ENCODE assay signal across 8 cellular contexts in the genomic region with DNA sequence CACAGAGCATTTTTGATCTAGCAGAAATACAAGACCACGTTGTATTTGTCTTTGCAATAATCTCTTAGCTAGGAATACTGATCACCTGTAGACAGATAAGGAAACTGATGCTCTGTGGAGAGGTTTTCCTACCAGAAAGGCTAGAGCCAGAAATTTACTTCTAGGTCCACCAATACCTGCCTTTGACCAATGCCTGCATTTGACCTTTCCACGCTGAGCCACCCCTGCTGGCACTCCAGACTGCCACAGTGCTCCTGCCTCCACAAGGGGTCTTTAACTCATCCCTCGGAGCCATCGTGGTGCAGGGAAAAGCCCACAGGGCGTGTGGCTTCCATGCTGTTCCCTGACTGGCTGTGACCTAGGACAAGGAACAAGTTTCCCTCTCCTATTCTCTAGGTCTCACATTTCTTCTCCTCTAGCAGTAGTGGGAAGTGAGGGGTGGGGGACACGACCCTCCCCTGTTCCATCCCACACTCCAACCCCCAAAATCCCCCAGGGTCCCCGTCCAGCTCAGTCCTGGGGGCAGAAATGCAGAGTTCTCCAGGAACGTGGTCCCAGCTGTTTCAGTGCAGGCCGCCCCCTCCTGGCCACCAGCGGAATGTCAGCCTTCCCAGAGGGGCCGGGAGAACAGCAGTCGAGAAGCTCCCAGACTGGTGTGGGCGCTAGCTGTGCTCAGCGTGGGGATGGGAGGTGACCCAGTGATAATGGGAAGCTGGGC. TPM values are rescaled to one million over a fixed set of nuclear protein-coding genes. Genes with fewer than 3 reads are reported as not detected.
DNase-seq lines count a peak whose midpoint lies in the region; ATAC-seq, FAIRE-seq and TF ChIP-seq lines count a peak whose summit lies in the region.

No MANE protein-coding gene starts in this region.

- FAIRE-seq in RCC 7860 (lab: Jason Lieb, UNC): no peak

- H3K4me3 Mint-ChIP-seq in Caco-2 (ENCODE audit: unreplicated experiment): no peak overlapping the region
- no peak overlapping the region for H3K4me3 Mint-ChIP-seq in activated T-helper 2 cell treated with anti-CD3 and anti-CD28 coated beads, Interferon-gamma antibody, Interleukin-2, Interleukin-4, amounts not matched to agents 10 μg/mL and 5 μg/mL and 100 μg/mL, durations not matched to agents 14 hours and 24 hours and 36 hours (ENCODE audit: low read depth)

- ATAC-seq in HG02642 (IDR thresholded peaks at IDR 0.05; ENCODE audit: poor library complexity, unreplicated experiment): peak; percentile 64
- ATAC-seq in HG03159 (IDR thresholded peaks at IDR 0.05; ENCODE audit: unreplicated experiment): no peak

- no peaks in the 10 kb centered on the region for H3K27me3 Mint-ChIP-seq in Caco-2 (ENCODE audit: insufficient read depth, unreplicated experiment)
- H3K27me3 Mint-ChIP-seq in activated T-helper 2 cell treated with anti-CD3 and anti-CD28 coated beads, Interferon-gamma antibody, Interleukin-2, Interleukin-4, amounts not matched to agents 10 μg/mL and 5 μg/mL and 100 μg/mL, durations not matched to agents 14 hours and 24 hours and 36 hours (ENCODE audit: low read depth): peaks cover 45% of the 10 kb centered on the region

- intact Hi-C loops in Caco-2 (cut with micrococcal nuclease; ENCODE audit: unreplicated experiment): loop anchor here (1.0 kb wide), 1 partner anchor 160 kb away; no protein-coding TSS in a partner anchor
- intact Hi-C loops in activated T-helper 2 cell treated with anti-CD3 and anti-CD28 coated beads, Interferon-gamma antibody, Interleukin-2, Interleukin-4, amounts not matched to agents 10 μg/mL and 5 μg/mL and 100 μg/mL, durations not matched to agents 14 hours and 24 hours and 36 hours (cut with micrococcal nuclease): loop anchor here (10.0 kb wide), 1 partner anchor 162 kb away; the partner anchor contains the start of gene TMEM270

- TF ChIP-seq CTCF in Caco-2 (IDR thresholded peaks at IDR 0.05; ENCODE audit: insufficient read depth in 1 of 2, low read depth in 1 of 2, low read length in 1 of 2, severe bottlenecking in 1 of 2, unreplicated experiment in 1 of 2) (peak; percentile 90 to 95), fibroblast of villous mesenchyme (IDR thresholded peaks at IDR 0.05; ENCODE audit: insufficient read depth, low read depth, low read length) (peak; percentile 95), neutrophil (IDR thresholded peaks at IDR 0.05) (peak; percentile 75)

- H3K27ac Mint-ChIP-seq in Caco-2 (ENCODE audit: unreplicated experiment): no peak overlapping the region
- no peak overlapping the region for H3K27ac Mint-ChIP-seq in activated T-helper 2 cell treated with anti-CD3 and anti-CD28 coated beads, Interferon-gamma antibody, Interleukin-2, Interleukin-4, amounts not matched to agents 10 μg/mL and 5 μg/mL and 100 μg/mL, durations not matched to agents 14 hours and 24 hours and 36 hours

- peaks cover 7% of the 10 kb centered on the region; the same call in 1 of the 2 replicates for H3K4me1 ChIP-seq in Caco-2
- H3K4me1 ChIP-seq in neutrophil (ENCODE audit: control insufficient read depth in 1 of 2, insufficient read depth in 1 of 2, low read depth in 1 of 2, low read length in 1 of 2): no peaks in the 10 kb centered on the region

- H3K27ac ChIP-seq in neutrophil: no peak overlapping the region

- H3K27me3 ChIP-seq in Caco-2 (replicated peaks; ENCODE audit: control insufficient read depth, insufficient read depth, low read length) (no peaks in the 10 kb centered on the region), neutrophil (peaks cover 84% of the 10 kb centered on the region)

- DNase-seq in Caco-2: peak; percentile 69 to 78
- peak; percentile 30 for DNase-seq in RCC 7860 (ENCODE audit: low spot score)
- peak; percentile 41 for DNase-seq in activated T-helper 2 cell treated with anti-CD3 and anti-CD28 coated beads, Interferon-gamma antibody, Interleukin-2, Interleukin-4, amounts not matched to agents 10 μg/mL and 5 μg/mL and 100 μg/mL, durations not matched to agents 14 hours and 24 hours and 36 hours (ENCODE audit: low spot score)
- peak; percentile 50 for DNase-seq in fibroblast of villous mesenchyme (ENCODE audit: low read depth)
- DNase-seq in stromal cell of bone marrow (ENCODE audit: low read depth): peak; percentile 35

- BruUV-seq in Caco-2 (replicated peaks; lab: Mats Ljungman, UMichigan): no TSS peak

- CTCF ChIA-PET in Caco-2 (lab: Charles Lee): interaction anchor here (0.5 to 2.3 kb wide), 24 partner anchors 11 to 555 kb away, joined by 3 to 11 read pairs (median 4); no protein-coding TSS in a partner anchor

- H3K4me3 ChIP-seq in Caco-2 (ENCODE audit: low read depth, low read length) (no peak overlapping the region), fibroblast of villous mesenchyme (ENCODE audit: low read depth, low read length) (no peak overlapping the region), neutrophil (ENCODE audit: low read depth in 1 of 2, low read length in 1 of 2) (no peak overlapping the region)

- H3K9me3 ChIP-seq in Caco-2 (no peaks in the 10 kb centered on the region), neutrophil (no peaks in the 10 kb centered on the region)

- H3K4me1 Mint-ChIP-seq in Caco-2 (ENCODE audit: low read depth, unreplicated experiment): peaks cover 7% of the 10 kb centered on the region
- no peaks in the 10 kb centered on the region for H3K4me1 Mint-ChIP-seq in activated T-helper 2 cell treated with anti-CD3 and anti-CD28 coated beads, Interferon-gamma antibody, Interleukin-2, Interleukin-4, amounts not matched to agents 10 μg/mL and 5 μg/mL and 100 μg/mL, durations not matched to agents 14 hours and 24 hours and 36 hours (ENCODE audit: low read depth)

- no peaks in the 10 kb centered on the region for H3K36me3 Mint-ChIP-seq in Caco-2 (ENCODE audit: insufficient read depth, unreplicated experiment)
- H3K36me3 Mint-ChIP-seq in activated T-helper 2 cell treated with anti-CD3 and anti-CD28 coated beads, Interferon-gamma antibody, Interleukin-2, Interleukin-4, amounts not matched to agents 10 μg/mL and 5 μg/mL and 100 μg/mL, durations not matched to agents 14 hours and 24 hours and 36 hours (ENCODE audit: low read depth): no peaks in the 10 kb centered on the region

- POLR2A ChIA-PET in Caco-2 (lab: Charles Lee): interaction anchor here (0.6 kb wide), 1 partner anchor 61 kb away, joined by 3 read pairs; no protein-coding TSS in a partner anchor

- H3K36me3 ChIP-seq in Caco-2 (ENCODE audit: control insufficient read depth, insufficient read depth, low read length): no peaks in the 10 kb centered on the region
- no peaks in the 10 kb centered on the region for H3K36me3 ChIP-seq in neutrophil

- no peaks in the 10 kb centered on the region for H3K9me3 Mint-ChIP-seq in Caco-2 (ENCODE audit: unreplicated experiment)
- H3K9me3 Mint-ChIP-seq in activated T-helper 2 cell treated with anti-CD3 and anti-CD28 coated beads, Interferon-gamma antibody, Interleukin-2, Interleukin-4, amounts not matched to agents 10 μg/mL and 5 μg/mL and 100 μg/mL, durations not matched to agents 14 hours and 24 hours and 36 hours: no peaks in the 10 kb centered on the region

RNA-seq across cellular contexts. Expression of gene ELN, which starts 1.4 kb away (rescaled TPM):
- total RNA-seq in Caco-2 (2022) (not detected in 2 replicates), fibroblast of villous mesenchyme (under 0.01 and 0.64 TPM in 2 replicates)
- not detected in 2 replicates for total RNA-seq in activated T-helper 2 cell treated with anti-CD3 and anti-CD28 coated beads, Interferon-gamma antibody, Interleukin-2, Interleukin-4, amounts not matched to agents 10 μg/mL and 5 μg/mL and 100 μg/mL, durations not matched to agents 14 hours and 24 hours and 36 hours

RNA-seq across cellular contexts. Expression of gene LIMK1, which starts 57.0 kb away (rescaled TPM):
- total RNA-seq in Caco-2 (2022): 30.6 and 31.4 TPM in 2 replicates
- total RNA-seq in activated T-helper 2 cell treated with anti-CD3 and anti-CD28 coated beads, Interferon-gamma antibody, Interleukin-2, Interleukin-4, amounts not matched to agents 10 μg/mL and 5 μg/mL and 100 μg/mL, durations not matched to agents 14 hours and 24 hours and 36 hours: 29.6 and 34.4 TPM in 2 replicates
- total RNA-seq in fibroblast of villous mesenchyme: 44.9 and 50.6 TPM in 2 replicates
